In genomic region chr6:16108419-16108818, GRCh38 we compare ENCODE assay signal across 1 cellular context.
TF ChIP-seq lines count a peak whose summit lies in the region.

No MANE protein-coding gene starts in this region.

TF ChIP-seq in HepG2, 621 proteins besides CTCF, POLR2A, EP300 and RAD21:
- TF ChIP-seq HHEX (CRISPR knock-in tag; IDR thresholded peaks at IDR 0.05) (no peak), PHF20 (CRISPR knock-in tag; IDR thresholded peaks at IDR 0.05) (no peak), ZFP62 (CRISPR knock-in tag; IDR thresholded peaks at IDR 0.05) (no peak), MXD4 (CRISPR knock-in tag; IDR thresholded peaks at IDR 0.05) (no peak)
